Comparison of ENCODE assay signal across 12 cellular contexts in genomic region chr4:8101213-8101781, GRCh38. TPM values are rescaled to one million over a fixed set of nuclear protein-coding genes. Genes with fewer than 3 reads are reported as not detected.
DNase-seq lines count a peak whose midpoint lies in the region; ATAC-seq, FAIRE-seq and TF ChIP-seq lines count a peak whose summit lies in the region.
"Had no signal": no experiment of that assay in that cellular context is flagged by ENCODE, and none has a peak within 500 bp of the region (broad histone marks: within the 10 kb centered on the region; RNA-seq: fewer than 3 reads in every experiment).

No MANE protein-coding gene starts in this region.

- DNase-seq in HPDE6-E6E7 (ENCODE audit: extremely low spot score) (peak; percentile 16), cerebellum (ENCODE audit: low spot score) (peak; percentile 36), kidney epithelial cell (ENCODE audit: low read depth) (peak; percentile 34), NCI-H1930 (lab: John Stamatoyannopoulos, UW) (no peak), frontal cortex (ENCODE audit: low spot score in 2 of 2) (no peak)
- DNase-seq: activated CD4-positive, alpha-beta memory T cell treated with anti-CD3 and anti-CD28 coated beads for 36 hours; activated naive CD4-positive, alpha-beta T cell treated with Interleukin-2 at 50 U/mL for 16 hours; CD4-positive, alpha-beta memory T cell; T-helper 17 cell had no signal

- H3K4me3 ChIP-seq in kidney epithelial cell (ENCODE audit: low read depth, low read length) (no peak overlapping the region), skeletal muscle tissue (ENCODE audit: low read length in 3 of 3) (peak overlapping the region in 1 of 3 donors; percentile 7)

- no peaks in the 10 kb centered on the region for H3K36me3 ChIP-seq in kidney epithelial cell (ENCODE audit: control insufficient read depth, insufficient read depth, low read length)
- peaks cover 38 to 49% (median 44%) of the 10 kb centered on the region in 3 donors for H3K36me3 ChIP-seq in skeletal muscle tissue (ENCODE audit: control insufficient read depth in 3 of 3, insufficient read depth in 3 of 3, low read length in 3 of 3)

- FAIRE-seq in frontal cortex (lab: Jason Lieb, UNC), result no peak

- H3K9me3 ChIP-seq in skeletal muscle tissue (ENCODE audit: control insufficient read depth in 3 of 3, low read length in 3 of 3), result no peaks in the 10 kb centered on the region

- TF ChIP-seq CTCF in kidney epithelial cell (IDR thresholded peaks at IDR 0.05; ENCODE audit: insufficient read depth, low read length, poor library complexity, severe bottlenecking), result no peak

- ATAC-seq in GM18517 (IDR thresholded peaks at IDR 0.05; ENCODE audit: unreplicated experiment), result no peak
- ATAC-seq in GM21619 (IDR thresholded peaks at IDR 0.05; ENCODE audit: unreplicated experiment), result no peak
- ATAC-seq: T-helper 17 cell had no signal

- peak overlapping the region; percentile 22 to 76 (median 52) for H3K9ac ChIP-seq in skeletal muscle tissue (ENCODE audit: low read depth in 1 of 3, low read length in 3 of 3)

- H3K4me1 ChIP-seq in skeletal muscle tissue (ENCODE audit: control insufficient read depth in 3 of 3, insufficient read depth in 3 of 3, low read length in 3 of 3), result peaks cover 61 to 98% (median 66%) of the 10 kb centered on the region in 3 donors

- peaks cover 12% of the 10 kb centered on the region for H3K27me3 ChIP-seq in kidney epithelial cell (ENCODE audit: control insufficient read depth, insufficient read depth, low read length)
- no peaks in the 10 kb centered on the region for H3K27me3 ChIP-seq in skeletal muscle tissue (ENCODE audit: control insufficient read depth in 3 of 3, insufficient read depth in 3 of 3, low read length in 3 of 3)

- peak overlapping the region; percentile 86 for H3K27ac ChIP-seq in skeletal muscle tissue (ENCODE audit: low read depth, low read length)

RNA-seq across cellular contexts. Expression of gene ABLIM2, which starts 57.3 kb away (rescaled TPM):
- total RNA-seq in cerebellum, result 14.2 TPM
- 1.3 and 7.2 TPM in 2 replicates for total RNA-seq in kidney epithelial cell
- total RNA-seq in skeletal muscle tissue, result 7.3 TPM
- 9.4 TPM for total RNA-seq in frontal cortex

Comparison
In these comparisons a context has a peak if more than half of its experiments do, and no peak if none do; other contexts are left out.
1. DNase-seq: peak in HPDE6-E6E7 (single experiment), cerebellum (single experiment) and kidney epithelial cell (single experiment); none in NCI-H1930 (0 of 2) and frontal cortex (0 of 2).